Comparison of ENCODE assay signal across 14 cellular contexts in the genomic region with DNA sequence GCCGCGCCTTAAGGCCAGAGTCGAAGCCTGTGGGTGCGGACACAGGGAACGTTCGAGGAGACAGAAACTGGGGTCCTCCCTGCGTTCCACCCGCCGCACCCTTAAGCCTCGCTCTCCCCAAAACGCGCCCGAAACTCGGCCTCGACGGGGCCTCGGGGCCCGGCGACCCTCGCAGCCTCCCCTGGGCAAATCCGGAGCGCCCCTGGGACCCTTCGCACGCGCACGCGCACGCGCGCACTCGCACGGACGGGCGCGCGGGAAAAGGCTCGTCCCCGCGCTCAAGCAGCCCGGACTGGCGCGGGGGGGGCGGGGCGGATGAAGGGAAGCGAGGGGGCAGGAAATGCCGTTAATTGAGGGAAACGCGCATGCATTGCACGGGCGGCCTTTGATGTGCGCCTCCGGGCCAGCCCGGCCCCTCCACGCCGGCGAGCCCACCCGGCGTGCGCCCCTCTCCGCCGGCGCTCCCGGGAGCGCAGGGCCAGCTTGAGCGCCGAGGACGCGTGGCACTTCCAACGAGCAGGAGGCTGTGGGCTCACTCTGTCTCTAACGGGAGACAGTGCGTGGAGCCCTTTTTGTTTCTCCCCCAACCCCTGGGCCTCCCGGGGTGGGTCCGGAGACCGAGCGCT. TPM values are rescaled to one million over a fixed set of nuclear protein-coding genes. Genes with fewer than 3 reads are reported as not detected.
DNase-seq lines count a peak whose midpoint lies in the region; ATAC-seq and FAIRE-seq lines count a peak whose summit lies in the region.
"Had no signal": no experiment of that assay in that cellular context is flagged by ENCODE, and none has a peak within 500 bp of the region (broad histone marks: within the 10 kb centered on the region; RNA-seq: fewer than 3 reads in every experiment).

No MANE protein-coding gene starts in this region.

- peak overlapping the region; percentile 40 for H3K9ac ChIP-seq in mesendoderm (ENCODE audit: low read length)

- H3K27ac ChIP-seq in mesendoderm (ENCODE audit: low read depth, low read length) (no peak overlapping the region), small intestine (ENCODE audit: low read depth in 1 of 2, low read length in 1 of 2) (no peak overlapping the region)

- CTCF ChIA-PET in activated naive CD4-positive, alpha-beta T cell treated with anti-CD3 and anti-CD28 coated beads, Interleukin-2, amount 10 ng/mL, durations not matched to agents 7 days and 5 days (lab: Charles Lee) = no interaction called here

- H3K79me1 ChIP-seq in mesendoderm (ENCODE audit: low read length) = no peaks in the 10 kb centered on the region

- H2BK15ac ChIP-seq in mesendoderm (replicated peaks; ENCODE audit: low read depth) = no peak overlapping the region

- no peak overlapping the region for H2AK5ac ChIP-seq in mesendoderm (ENCODE audit: low read length)

- H3K56ac ChIP-seq in mesendoderm (ENCODE audit: low read length) = peak overlapping the region; percentile 42

- H3K4me1 Mint-ChIP-seq in stimulated activated naive CD8-positive, alpha-beta T cell treated with anti-CD3 and anti-CD28 coated beads, Interleukin-15, amount 100 ng/mL, for 72 hours = peaks cover 28% of the 10 kb centered on the region
- peaks cover 8% of the 10 kb centered on the region for H3K4me1 Mint-ChIP-seq in activated naive CD4-positive, alpha-beta T cell treated with anti-CD3 and anti-CD28 coated beads, Interleukin-2, amount 10 ng/mL, durations not matched to agents 7 days and 5 days

- no peaks in the 10 kb centered on the region for H3K79me2 ChIP-seq in mesendoderm (ENCODE audit: control insufficient read depth, insufficient read depth, low read length)

- peaks cover 4% of the 10 kb centered on the region for H3K36me3 Mint-ChIP-seq in activated naive CD4-positive, alpha-beta T cell treated with anti-CD3 and anti-CD28 coated beads, Interleukin-2, amount 10 ng/mL, durations not matched to agents 7 days and 5 days

- H2BK5ac ChIP-seq in mesendoderm (ENCODE audit: low read length) = no peak overlapping the region

- peak overlapping the region in 1 of 2 donors; percentile 39 for H3K4me3 Mint-ChIP-seq in stimulated activated naive CD8-positive, alpha-beta T cell treated with anti-CD3 and anti-CD28 coated beads, Interleukin-15, amount 100 ng/mL, for 72 hours
- H3K4me3 Mint-ChIP-seq in activated naive CD4-positive, alpha-beta T cell treated with anti-CD3 and anti-CD28 coated beads, Interleukin-2, amount 10 ng/mL, durations not matched to agents 7 days and 5 days = no peak overlapping the region

- no peak overlapping the region for H4K5ac ChIP-seq in mesendoderm (ENCODE audit: low read length)

- H3K23ac ChIP-seq in mesendoderm (ENCODE audit: low read length) = no peak overlapping the region

- DNase-seq in stimulated activated naive CD8-positive, alpha-beta T cell treated with anti-CD3 and anti-CD28 coated beads, Interleukin-15, Interleukin-2, amounts not matched to agents 100 U/mL and 50 U/mL, for 24 hours = peak; percentile 11
- no peak for DNase-seq in stimulated activated naive CD8-positive, alpha-beta T cell treated with anti-CD3 and anti-CD28 coated beads, Interleukin-15, amount 100 ng/mL, for 72 hours
- peak; percentile 58 for DNase-seq in ecto neural progenitor cell (ENCODE audit: low spot score)
- DNase-seq in mesendoderm = peak; percentile 37
- DNase-seq in GM19238 (ENCODE audit: insufficient read length, low spot score) = no peak
- no peak for DNase-seq in pons (ENCODE audit: low spot score)
- no peak for DNase-seq in activated naive CD4-positive, alpha-beta T cell treated with anti-CD3 and anti-CD28 coated beads, Interleukin-2, amount 10 ng/mL, durations not matched to agents 7 days and 5 days
- no peak for DNase-seq in small intestine
- DNase-seq: activated CD8-positive, alpha-beta T cell treated with anti-CD3 and anti-CD28 coated beads, Interleukin-2, amount 10 ng/mL, durations not matched to agents 7 days and 5 days; activated naive CD4-positive, alpha-beta T cell treated with anti-CD3 and anti-CD28 coated beads, Interleukin-2, amount 50 U/mL, for 16 hours; BE2C; left colon; NCI-H446 treated with DMSO at 0.1 percent for 48 hours had no signal

- H3K36me3 ChIP-seq in mesendoderm (ENCODE audit: control insufficient read depth, insufficient read depth, low read length) = no peaks in the 10 kb centered on the region
- no peaks in the 10 kb centered on the region for H3K36me3 ChIP-seq in small intestine (ENCODE audit: control insufficient read depth in 2 of 2, insufficient read depth in 2 of 2, low read length in 2 of 2)
- H3K36me3 ChIP-seq: BE2C had no signal

- H3K27ac Mint-ChIP-seq in stimulated activated naive CD8-positive, alpha-beta T cell treated with anti-CD3 and anti-CD28 coated beads, Interleukin-15, amount 100 ng/mL, for 72 hours = no peak overlapping the region
- no peak overlapping the region for H3K27ac Mint-ChIP-seq in activated naive CD4-positive, alpha-beta T cell treated with anti-CD3 and anti-CD28 coated beads, Interleukin-2, amount 10 ng/mL, durations not matched to agents 7 days and 5 days
- H3K27ac Mint-ChIP-seq: activated CD8-positive, alpha-beta T cell treated with anti-CD3 and anti-CD28 coated beads, Interleukin-2, amount 10 ng/mL, durations not matched to agents 7 days and 5 days had no signal

- ATAC-seq in stimulated activated naive CD8-positive, alpha-beta T cell treated with anti-CD3 and anti-CD28 coated beads, Interleukin-15, Interleukin-2, amounts not matched to agents 100 U/mL and 50 U/mL, for 24 hours = no peak
- no peak for ATAC-seq in stimulated activated naive CD8-positive, alpha-beta T cell treated with anti-CD3 and anti-CD28 coated beads, Interleukin-15, amount 100 ng/mL, for 72 hours
- ATAC-seq: activated CD8-positive, alpha-beta T cell treated with anti-CD3 and anti-CD28 coated beads, Interleukin-2, amount 10 ng/mL, durations not matched to agents 7 days and 5 days; left colon had no signal

- no peak overlapping the region for H4K8ac ChIP-seq in mesendoderm (ENCODE audit: low read depth, low read length)

- WGBS in mesendoderm (ENCODE audit: extremely low coverage, insufficient coverage, low lambda C conversion rate) = no CpG with 5 or more reads among the region's 75 CpGs
- 4 to 10% (median 10%) methylated on average over 67 to 75 of the region's 75 CpGs for WGBS in small intestine, 3 donors

- no peak for FAIRE-seq in small intestine (lab: Jason Lieb, UNC)
- FAIRE-seq: colon had no signal

- H3K18ac ChIP-seq in mesendoderm (ENCODE audit: low read length) = no peak overlapping the region

- H3K4me2 ChIP-seq in mesendoderm (ENCODE audit: low read length) = peak overlapping the region; percentile 50

- H3K4me3 ChIP-seq in mesendoderm (ENCODE audit: low read length) (no peak overlapping the region), small intestine (ENCODE audit: low read depth in 1 of 2, low read length in 2 of 2) (no peak overlapping the region)

- peaks cover 94% of the 10 kb centered on the region for H3K27me3 Mint-ChIP-seq in stimulated activated naive CD8-positive, alpha-beta T cell treated with anti-CD3 and anti-CD28 coated beads, Interleukin-15, amount 100 ng/mL, for 72 hours
- peaks cover 91% of the 10 kb centered on the region for H3K27me3 Mint-ChIP-seq in activated naive CD4-positive, alpha-beta T cell treated with anti-CD3 and anti-CD28 coated beads, Interleukin-2, amount 10 ng/mL, durations not matched to agents 7 days and 5 days

- H3K4ac ChIP-seq in mesendoderm (ENCODE audit: low read depth, low read length) = no peak overlapping the region

- H3K9me3 ChIP-seq in small intestine (ENCODE audit: control insufficient read depth, low read depth) = no peaks in the 10 kb centered on the region
- H3K9me3 ChIP-seq: BE2C had no signal

- H2BK120ac ChIP-seq in mesendoderm (ENCODE audit: low read depth, low read length) = no peak overlapping the region

- H3K4me1 ChIP-seq in mesendoderm (ENCODE audit: control insufficient read depth, low read depth, low read length) (peaks cover 4% of the 10 kb centered on the region), small intestine (ENCODE audit: control insufficient read depth in 2 of 2, insufficient read depth in 1 of 2, low read depth in 1 of 2, low read length in 1 of 2) (no peaks in the 10 kb centered on the region)
- H3K4me1 ChIP-seq: BE2C had no signal

- no peaks in the 10 kb centered on the region for H3K9me3 Mint-ChIP-seq in stimulated activated naive CD8-positive, alpha-beta T cell treated with anti-CD3 and anti-CD28 coated beads, Interleukin-15, amount 100 ng/mL, for 72 hours
- H3K9me3 Mint-ChIP-seq in activated naive CD4-positive, alpha-beta T cell treated with anti-CD3 and anti-CD28 coated beads, Interleukin-2, amount 10 ng/mL, durations not matched to agents 7 days and 5 days = no peaks in the 10 kb centered on the region

- H3K27me3 ChIP-seq in mesendoderm (ENCODE audit: insufficient read depth, low read length, poor library complexity) = peaks cover 50% of the 10 kb centered on the region
- H3K27me3 ChIP-seq in small intestine (ENCODE audit: control insufficient read depth in 2 of 2, insufficient read depth in 2 of 2, low read length in 2 of 2) = peaks cover 26 to 54% of the 10 kb centered on the region in 2 donors

RNA-seq across cellular contexts. Expression of a gene that starts 5.4 kb away (rescaled TPM):
- 25.9 TPM for polyA plus RNA-seq in mesendoderm (2013, experiment 1 of 2)
- 27.2 TPM for polyA plus RNA-seq in mesendoderm (2013, experiment 2 of 2)
- under 1 TPM in 1 of 3 donors, not detected in 2; 0.01 TPM for polyA plus RNA-seq in small intestine

Comparison
In these comparisons a context has a peak if more than half of its experiments do, and no peak if none do; other contexts are left out.
1. DNase-seq: peak in stimulated activated naive CD8-positive, alpha-beta T cell treated with anti-CD3 and anti-CD28 coated beads, Interleukin-15, Interleukin-2, amounts not matched to agents 100 U/mL and 50 U/mL, for 24 hours (single experiment), ecto neural progenitor cell (single experiment) and mesendoderm (single experiment); none in stimulated activated naive CD8-positive, alpha-beta T cell treated with anti-CD3 and anti-CD28 coated beads, Interleukin-15, amount 100 ng/mL, for 72 hours (0 of 2), GM19238 (single experiment), pons (single experiment), activated naive CD4-positive, alpha-beta T cell treated with anti-CD3 and anti-CD28 coated beads, Interleukin-2, amount 10 ng/mL, durations not matched to agents 7 days and 5 days (single experiment) and small intestine (single experiment).